19 cellular contexts compared by ENCODE assay signal in the genomic region with DNA sequence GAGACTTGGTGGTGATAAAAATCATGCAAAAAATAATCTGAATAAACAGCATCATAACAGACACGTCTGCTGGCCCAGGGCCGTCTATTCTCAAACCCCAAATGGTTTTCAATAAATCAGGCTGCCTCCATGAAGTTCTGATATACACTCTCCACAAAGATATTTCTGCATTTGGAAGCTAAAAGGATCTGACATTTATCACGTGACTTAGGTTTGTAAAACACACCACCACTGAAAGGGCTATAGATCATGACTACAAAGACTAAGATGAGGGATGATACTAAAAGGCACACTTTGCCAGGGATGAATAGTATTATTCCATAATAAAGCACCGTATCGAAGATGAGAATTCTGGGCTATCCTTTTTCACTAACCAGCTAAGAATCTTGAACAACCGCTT.
"Had no signal": no experiment of that assay in that cellular context is flagged by ENCODE, and none has a peak within 500 bp of the region (broad histone marks: within the 10 kb centered on the region; RNA-seq: fewer than 3 reads in every experiment).

No MANE protein-coding gene starts in this region.

- H3K4me1 ChIP-seq: colonic mucosa, foreskin keratinocyte, gastroesophageal sphincter, left lung, lower lobe of right lung had no signal

- H3K27ac ChIP-seq: colonic mucosa, esophagus muscularis mucosa, foreskin keratinocyte, gastroesophageal sphincter, heart left ventricle, left lung, lower lobe of right lung had no signal

- H3K9me3 ChIP-seq: colonic mucosa, gastroesophageal sphincter, heart left ventricle, left lung, lower lobe of right lung had no signal

- FAIRE-seq: endothelial cell of umbilical vein, frontal cortex, islet of Langerhans, keratinocyte had no signal

- ATAC-seq: effector memory CD8-positive, alpha-beta T cell; foreskin keratinocyte; gastroesophageal sphincter; heart left ventricle; left cardiac atrium; left lung; left ventricle myocardium superior; lower lobe of right lung had no signal

- H3K4me3 ChIP-seq: colonic mucosa, esophagus muscularis mucosa, gastroesophageal sphincter, heart left ventricle, left lung, lower lobe of right lung had no signal

- H3K27me3 ChIP-seq: colonic mucosa, foreskin keratinocyte, left lung had no signal

- DNase-seq: colonic mucosa; cortex of kidney; effector CD8-positive, alpha-beta T cell; effector memory CD8-positive, alpha-beta T cell; foreskin keratinocyte; heart left ventricle; hippocampal formation; left cardiac atrium; left lung; left ventricle myocardium superior; lower lobe of right lung; mesendoderm; midbrain had no signal

- H3K36me3 ChIP-seq: colonic mucosa, esophagus muscularis mucosa, gastroesophageal sphincter, heart left ventricle, left lung, lower lobe of right lung had no signal
